ENCODE assay signal across 1 cellular context in the genomic region with DNA sequence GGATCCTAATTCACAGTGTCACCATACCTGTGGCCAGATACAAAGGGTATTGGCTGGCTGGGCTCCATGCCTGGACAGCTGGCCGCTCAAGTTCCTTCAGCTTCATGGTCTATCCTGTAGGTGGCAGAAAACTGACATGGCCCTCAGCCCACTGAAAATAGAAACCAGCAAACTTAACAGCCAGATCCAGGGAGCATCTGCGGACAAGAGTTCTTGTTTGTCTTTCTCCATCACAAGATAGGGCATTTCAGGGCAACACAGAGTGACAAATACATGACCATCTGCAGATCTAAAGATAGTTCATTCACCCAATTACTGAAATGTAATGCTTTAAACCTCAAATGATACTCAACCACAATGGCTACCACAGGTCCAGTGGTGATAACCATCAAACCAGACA.
TF ChIP-seq lines count a peak whose summit lies in the region.

No MANE protein-coding gene starts in this region.

TF ChIP-seq in HCT116, 20 proteins besides CTCF, POLR2A, EP300 and RAD21 (continued from another document):
- TF ChIP-seq, protein P1, sequence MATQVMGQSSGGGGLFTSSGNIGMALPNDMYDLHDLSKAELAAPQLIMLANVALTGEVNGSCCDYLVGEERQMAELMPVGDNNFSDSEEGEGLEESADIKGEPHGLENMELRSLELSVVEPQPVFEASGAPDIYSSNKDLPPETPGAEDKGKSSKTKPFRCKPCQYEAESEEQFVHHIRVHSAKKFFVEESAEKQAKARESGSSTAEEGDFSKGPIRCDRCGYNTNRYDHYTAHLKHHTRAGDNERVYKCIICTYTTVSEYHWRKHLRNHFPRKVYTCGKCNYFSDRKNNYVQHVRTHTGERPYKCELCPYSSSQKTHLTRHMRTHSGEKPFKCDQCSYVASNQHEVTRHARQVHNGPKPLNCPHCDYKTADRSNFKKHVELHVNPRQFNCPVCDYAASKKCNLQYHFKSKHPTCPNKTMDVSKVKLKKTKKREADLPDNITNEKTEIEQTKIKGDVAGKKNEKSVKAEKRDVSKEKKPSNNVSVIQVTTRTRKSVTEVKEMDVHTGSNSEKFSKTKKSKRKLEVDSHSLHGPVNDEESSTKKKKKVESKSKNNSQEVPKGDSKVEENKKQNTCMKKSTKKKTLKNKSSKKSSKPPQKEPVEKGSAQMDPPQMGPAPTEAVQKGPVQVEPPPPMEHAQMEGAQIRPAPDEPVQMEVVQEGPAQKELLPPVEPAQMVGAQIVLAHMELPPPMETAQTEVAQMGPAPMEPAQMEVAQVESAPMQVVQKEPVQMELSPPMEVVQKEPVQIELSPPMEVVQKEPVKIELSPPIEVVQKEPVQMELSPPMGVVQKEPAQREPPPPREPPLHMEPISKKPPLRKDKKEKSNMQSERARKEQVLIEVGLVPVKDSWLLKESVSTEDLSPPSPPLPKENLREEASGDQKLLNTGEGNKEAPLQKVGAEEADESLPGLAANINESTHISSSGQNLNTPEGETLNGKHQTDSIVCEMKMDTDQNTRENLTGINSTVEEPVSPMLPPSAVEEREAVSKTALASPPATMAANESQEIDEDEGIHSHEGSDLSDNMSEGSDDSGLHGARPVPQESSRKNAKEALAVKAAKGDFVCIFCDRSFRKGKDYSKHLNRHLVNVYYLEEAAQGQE (IDR thresholded peaks at IDR 0.05; ENCODE audit: low read depth): no peak
- TF ChIP-seq, protein P2, sequence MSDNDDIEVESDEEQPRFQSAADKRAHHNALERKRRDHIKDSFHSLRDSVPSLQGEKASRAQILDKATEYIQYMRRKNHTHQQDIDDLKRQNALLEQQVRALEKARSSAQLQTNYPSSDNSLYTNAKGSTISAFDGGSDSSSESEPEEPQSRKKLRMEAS (IDR thresholded peaks at IDR 0.05): no peak
- no peak for TF ChIP-seq ZFX (IDR thresholded peaks at IDR 0.05)
